Comparison of ENCODE assay signal across 12 cellular contexts in genomic region chr9:136833381-136834142, GRCh38.
"Had no signal": no experiment of that assay in that cellular context is flagged by ENCODE, and none has a peak within 500 bp of the region (broad histone marks: within the 10 kb centered on the region; RNA-seq: fewer than 3 reads in every experiment).

No MANE protein-coding gene starts in this region.

- H3K27ac ChIP-seq: hepatocyte, neutrophil, tibial nerve had no signal

- H3K27me3 Mint-ChIP-seq: activated naive CD8-positive, alpha-beta T cell treated with anti-CD3 and anti-CD28 coated beads, Interleukin-2, amount 50 U/mL, for 24 hours; activated T-helper 17 cell treated with anti-CD3 and anti-CD28 coated beads, Interleukin-2, amount 50 U/mL, for 72 hours had no signal

- ATAC-seq: activated naive CD8-positive, alpha-beta T cell treated with anti-CD3 and anti-CD28 coated beads, Interleukin-2, amount 50 U/mL, for 24 hours; activated T-helper 17 cell treated with anti-CD3 and anti-CD28 coated beads, Interleukin-2, amount 50 U/mL, for 72 hours had no signal

- H3K27ac Mint-ChIP-seq: activated naive CD4-positive, alpha-beta T cell treated with anti-CD3 and anti-CD28 coated beads for 36 hours; activated naive CD8-positive, alpha-beta T cell treated with anti-CD3 and anti-CD28 coated beads, Interleukin-2, amount 50 U/mL, for 24 hours; activated T-helper 17 cell treated with anti-CD3 and anti-CD28 coated beads, Interleukin-2, amount 50 U/mL, for 72 hours had no signal

- DNase-seq: activated CD4-positive, CD25-positive, alpha-beta regulatory T cell treated with anti-CD3 and anti-CD28 coated beads, Interleukin-2, amount 50 U/mL, for 72 hours; activated naive CD4-positive, alpha-beta T cell treated with anti-CD3 and anti-CD28 coated beads for 36 hours; activated naive CD8-positive, alpha-beta T cell treated with anti-CD3 and anti-CD28 coated beads, Interleukin-2, amount 50 U/mL, for 24 hours; mesendoderm; retina; stimulated activated CD4-positive, alpha-beta T cell treated with anti-CD3 and anti-CD28 coated beads, Interleukin-2, amount 100 ng/mL, for 48 hours; stimulated activated naive CD4-positive, alpha-beta T cell; substantia nigra had no signal

- H3K4me3 ChIP-seq: hepatocyte, tibial nerve had no signal

- H3K4me1 ChIP-seq: tibial nerve had no signal

- H3K9me3 ChIP-seq: neutrophil, tibial nerve had no signal

- H3K4me1 Mint-ChIP-seq: activated naive CD8-positive, alpha-beta T cell treated with anti-CD3 and anti-CD28 coated beads, Interleukin-2, amount 50 U/mL, for 24 hours; activated T-helper 17 cell treated with anti-CD3 and anti-CD28 coated beads, Interleukin-2, amount 50 U/mL, for 72 hours had no signal

- H3K9me3 Mint-ChIP-seq: activated naive CD4-positive, alpha-beta T cell treated with anti-CD3 and anti-CD28 coated beads for 36 hours; activated naive CD8-positive, alpha-beta T cell treated with anti-CD3 and anti-CD28 coated beads, Interleukin-2, amount 50 U/mL, for 24 hours; activated T-helper 17 cell treated with anti-CD3 and anti-CD28 coated beads, Interleukin-2, amount 50 U/mL, for 72 hours had no signal

- H3K4me3 Mint-ChIP-seq: activated naive CD4-positive, alpha-beta T cell treated with anti-CD3 and anti-CD28 coated beads for 36 hours; activated naive CD8-positive, alpha-beta T cell treated with anti-CD3 and anti-CD28 coated beads, Interleukin-2, amount 50 U/mL, for 24 hours; activated T-helper 17 cell treated with anti-CD3 and anti-CD28 coated beads, Interleukin-2, amount 50 U/mL, for 72 hours had no signal

- H3K27me3 ChIP-seq: hepatocyte, neutrophil, tibial nerve had no signal
